Comparison of ENCODE assay signal across 26 cellular contexts in the genomic region with DNA sequence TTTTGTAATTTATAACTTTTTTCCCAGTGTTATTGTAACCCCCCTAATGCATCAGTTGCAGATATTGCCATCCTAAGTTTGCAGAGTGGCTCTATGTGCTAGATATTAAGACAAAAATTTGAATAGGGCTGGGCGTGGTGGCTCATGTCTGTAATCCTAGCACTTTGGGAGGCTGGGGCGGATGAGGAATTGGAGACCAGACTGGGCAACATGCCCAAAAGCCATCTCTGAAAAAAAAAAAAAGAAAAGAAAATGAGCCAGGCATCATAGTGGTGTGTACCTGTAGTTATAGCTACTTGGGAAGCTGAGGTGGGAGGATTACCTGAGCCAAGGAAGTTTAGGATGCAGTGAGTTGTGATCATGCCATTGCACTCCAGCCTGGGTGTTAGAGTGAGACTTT. TPM values are rescaled to one million over a fixed set of nuclear protein-coding genes. Genes with fewer than 3 reads are reported as not detected.
"Had no signal": no experiment of that assay in that cellular context is flagged by ENCODE, and none has a peak within 500 bp of the region (broad histone marks: within the 10 kb centered on the region; RNA-seq: fewer than 3 reads in every experiment).

No MANE protein-coding gene starts in this region.

- H3K79me2 ChIP-seq: hepatocyte had no signal

- DNase-seq: activated CD4-positive, alpha-beta T cell treated with anti-CD3 and anti-CD28 coated beads, Interleukin-2, amount 50 U/mL, for 4 hours; activated naive CD4-positive, alpha-beta T cell treated with Interleukin-2 at 50 U/mL for 16 hours; activated naive CD8-positive, alpha-beta T cell treated with anti-CD3 and anti-CD28 coated beads for 36 hours; activated T-cell treated with anti-CD3 and anti-CD28 coated beads, Interleukin-2, amount 50 U/mL, for 48 hours; cerebellar nuclear complex; endodermal cell; glutamatergic neuron; immature natural killer cell; left lung; naive thymus-derived CD4-positive, alpha-beta T cell; posterior cingulate gyrus; right lobe of liver; stimulated activated CD4-positive, alpha-beta T cell treated with anti-CD3 and anti-CD28 coated beads, Interleukin-1b, Interleukin-23, amount 100 ng/mL, for 48 hours; substantia nigra; thyroid gland had no signal

- H3K27me3 Mint-ChIP-seq: activated naive CD8-positive, alpha-beta T cell treated with anti-CD3 and anti-CD28 coated beads for 36 hours; naive thymus-derived CD4-positive, alpha-beta T cell; stimulated activated naive CD8-positive, alpha-beta T cell treated with anti-CD3 and anti-CD28 coated beads, Interleukin-15, Interleukin-2, amounts not matched to agents 100 ng/mL and 50 ng/mL, for 24 hours had no signal

- H3K9me3 ChIP-seq: left lung, right lobe of liver, thyroid gland had no signal

- H3K27ac Mint-ChIP-seq: activated naive CD8-positive, alpha-beta T cell treated with anti-CD3 and anti-CD28 coated beads for 36 hours; endodermal cell; immature natural killer cell; naive thymus-derived CD4-positive, alpha-beta T cell; stimulated activated naive CD8-positive, alpha-beta T cell treated with anti-CD3 and anti-CD28 coated beads, Interleukin-15, Interleukin-2, amounts not matched to agents 100 ng/mL and 50 ng/mL, for 24 hours had no signal

- H3K4me2 ChIP-seq: hepatocyte had no signal

- H3K36me3 Mint-ChIP-seq: activated naive CD8-positive, alpha-beta T cell treated with anti-CD3 and anti-CD28 coated beads for 36 hours; immature natural killer cell; naive thymus-derived CD4-positive, alpha-beta T cell had no signal

- H3K4me1 Mint-ChIP-seq: activated naive CD8-positive, alpha-beta T cell treated with anti-CD3 and anti-CD28 coated beads for 36 hours; immature natural killer cell; naive thymus-derived CD4-positive, alpha-beta T cell had no signal

- H3K36me3 ChIP-seq: left lung, right lobe of liver, thyroid gland had no signal

- H2AFZ ChIP-seq: hepatocyte had no signal

- H3K4me3 ChIP-seq: coronary artery, hepatocyte, left lung, lung, right lobe of liver, skin epidermis, thyroid gland had no signal

- H3K27ac ChIP-seq: coronary artery, hepatocyte, left lung, right lobe of liver had no signal

- H3K4me3 Mint-ChIP-seq: activated naive CD8-positive, alpha-beta T cell treated with anti-CD3 and anti-CD28 coated beads for 36 hours; endodermal cell; immature natural killer cell; naive thymus-derived CD4-positive, alpha-beta T cell; neural crest cell; stimulated activated naive CD8-positive, alpha-beta T cell treated with anti-CD3 and anti-CD28 coated beads, Interleukin-15, Interleukin-2, amounts not matched to agents 100 ng/mL and 50 ng/mL, for 24 hours had no signal

- FAIRE-seq: frontal cortex had no signal

- H3K9me3 Mint-ChIP-seq: activated naive CD8-positive, alpha-beta T cell treated with anti-CD3 and anti-CD28 coated beads for 36 hours; endodermal cell; neural crest cell had no signal

- ATAC-seq: left lung; naive thymus-derived CD4-positive, alpha-beta T cell; right lobe of liver had no signal

- H3K27me3 ChIP-seq: hepatocyte, left lung, right lobe of liver, thyroid gland had no signal

- H3K4me1 ChIP-seq: left lung, right lobe of liver had no signal

RNA-seq across cellular contexts. Expression of a gene that starts 50.1 kb away (rescaled TPM):
- total RNA-seq: activated CD8-positive, alpha-beta memory T cell treated with anti-CD3 and anti-CD28 coated beads for 36 hours; activated naive CD8-positive, alpha-beta T cell treated with anti-CD3 and anti-CD28 coated beads for 36 hours; endodermal cell; epithelial cell of proximal tubule; frontal cortex; naive thymus-derived CD4-positive, alpha-beta T cell; neural crest cell; omental fat pad; right lobe of liver; T-helper 2 cell treated with Interferon-gamma antibody and Interleukin-4, amounts not matched to agents 100 ng/mL and 5 ng/mL, for 36 hours had no signal
- polyA plus RNA-seq: hepatocyte; immature natural killer cell; naive thymus-derived CD4-positive, alpha-beta T cell had no signal
